ENCODE assay signal across 8 cellular contexts in the genomic region with DNA sequence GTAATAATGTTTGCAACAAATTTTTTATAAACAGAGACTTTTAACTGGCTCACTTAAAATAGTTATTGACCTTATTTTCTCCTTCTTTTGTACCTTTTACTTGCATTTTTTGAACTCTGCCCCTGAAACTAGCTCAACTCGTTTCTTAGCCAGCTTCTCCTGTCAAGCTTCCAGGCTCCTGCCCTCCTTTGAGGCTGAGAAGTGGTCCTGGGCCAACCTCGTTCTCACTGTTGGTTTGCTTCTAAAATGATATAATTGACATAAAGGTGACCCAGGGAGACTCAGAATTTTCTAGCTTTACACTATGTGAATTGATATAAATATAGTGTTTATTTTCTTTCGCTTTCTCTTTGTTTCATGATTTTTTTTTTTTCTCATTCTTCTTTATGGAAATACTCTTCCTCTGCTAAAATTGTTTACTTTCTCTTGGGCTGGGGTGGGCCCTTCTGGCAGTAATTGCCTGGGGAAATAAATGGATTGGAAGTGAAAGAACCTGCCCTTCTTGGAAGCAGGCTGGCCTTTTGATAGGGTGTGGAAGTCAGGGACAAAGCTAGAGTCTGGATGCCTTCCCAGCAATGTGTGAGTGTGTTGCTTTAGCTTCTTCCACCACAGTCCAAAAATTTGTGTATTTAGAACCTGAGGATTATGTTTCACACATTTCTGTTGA. TPM values are rescaled to one million over a fixed set of nuclear protein-coding genes. Genes with fewer than 3 reads are reported as not detected.
A peak's percentile ranks its signal among the peaks of the same experiment; 100 is the strongest.
DNase-seq lines count a peak whose midpoint lies in the region; ATAC-seq and TF ChIP-seq lines count a peak whose summit lies in the region.

No MANE protein-coding gene starts in this region.

- intact Hi-C loops in natural killer cell (cut with micrococcal nuclease): no loop called here

- H3K9me3 Mint-ChIP-seq in natural killer cell: no peaks in the 10 kb centered on the region

- H3K4me3 Mint-ChIP-seq in natural killer cell: no peak overlapping the region

- no peaks in the 10 kb centered on the region for H3K36me3 Mint-ChIP-seq in natural killer cell

- peak overlapping the region; percentile 89 for H3K27ac ChIP-seq in esophagus (ENCODE audit: low read depth in 2 of 2, low read length in 1 of 2)

- H3K27me3 ChIP-seq in esophagus (ENCODE audit: control insufficient read depth in 1 of 2, insufficient read depth in 2 of 2, low read length in 2 of 2): no peaks in the 10 kb centered on the region

- DNase-seq in AG09319 (ENCODE audit: extremely low read depth, low read depth) (peak; percentile 76), NCI-H2029 (lab: John Stamatoyannopoulos, UW) (peak; percentile 19), natural killer cell (no peak), NCI-H1436 (lab: John Stamatoyannopoulos, UW) (no peak)

- no peaks in the 10 kb centered on the region for H3K27me3 Mint-ChIP-seq in natural killer cell (ENCODE audit: low read depth in 2 of 2)

- peak overlapping the region; percentile 22 to 78 for H3K27ac Mint-ChIP-seq in natural killer cell

- H3K4me1 ChIP-seq in esophagus (ENCODE audit: control insufficient read depth in 2 of 2, insufficient read depth in 2 of 2, low read length in 1 of 2): peaks cover 0 to 6% of the 10 kb centered on the region in 2 donors

- TF ChIP-seq CTCF in AG09319 (IDR thresholded peaks at IDR 0.05; ENCODE audit: low read depth, low read length) (no peak), natural killer cell (IDR thresholded peaks at IDR 0.05) (no peak)

- WGBS in esophagus, 2 donors: 15 to 20% methylated on average over 3 of the region's 3 CpGs

- H3K9me3 ChIP-seq in esophagus (ENCODE audit: control insufficient read depth in 2 of 2, insufficient read depth in 1 of 2, low read depth in 1 of 2, low read length in 1 of 2): no peaks in the 10 kb centered on the region

- H3K4me1 Mint-ChIP-seq in natural killer cell: peaks cover 53 to 62% of the 10 kb centered on the region in 2 donors

- no peaks in the 10 kb centered on the region for H3K36me3 ChIP-seq in esophagus (ENCODE audit: control insufficient read depth in 2 of 2, insufficient read depth in 2 of 2, low read length in 1 of 2)

- H3K4me3 ChIP-seq in esophagus (ENCODE audit: low read depth in 1 of 2, low read length in 2 of 2): peak overlapping the region in 1 of 2 donors; percentile 22

- ATAC-seq in natural killer cell (no peak), HG03159 (IDR thresholded peaks at IDR 0.05; ENCODE audit: unreplicated experiment) (no peak), GM21367 (IDR thresholded peaks at IDR 0.05; ENCODE audit: unreplicated experiment) (no peak), HG03108 (IDR thresholded peaks at IDR 0.05; ENCODE audit: unreplicated experiment) (no peak)

RNA-seq across cellular contexts. Expression of gene GPD2, which starts 30.7 kb away (rescaled TPM):
- polyA plus RNA-seq in esophagus: 10 to 100 TPM; 16.4 to 22.2 TPM
- 10 to 100 TPM; 12.5 to 20.2 (median 18.3) TPM for total RNA-seq in natural killer cell

Comparison
In these comparisons a context has a peak if more than half of its experiments do, and no peak if none do; other contexts are left out.
1. DNase-seq: peak in AG09319 (single experiment) and NCI-H2029 (single experiment); none in natural killer cell (single experiment) and NCI-H1436 (single experiment).